ENCODE assay signal across 8 cellular contexts in the genomic region with DNA sequence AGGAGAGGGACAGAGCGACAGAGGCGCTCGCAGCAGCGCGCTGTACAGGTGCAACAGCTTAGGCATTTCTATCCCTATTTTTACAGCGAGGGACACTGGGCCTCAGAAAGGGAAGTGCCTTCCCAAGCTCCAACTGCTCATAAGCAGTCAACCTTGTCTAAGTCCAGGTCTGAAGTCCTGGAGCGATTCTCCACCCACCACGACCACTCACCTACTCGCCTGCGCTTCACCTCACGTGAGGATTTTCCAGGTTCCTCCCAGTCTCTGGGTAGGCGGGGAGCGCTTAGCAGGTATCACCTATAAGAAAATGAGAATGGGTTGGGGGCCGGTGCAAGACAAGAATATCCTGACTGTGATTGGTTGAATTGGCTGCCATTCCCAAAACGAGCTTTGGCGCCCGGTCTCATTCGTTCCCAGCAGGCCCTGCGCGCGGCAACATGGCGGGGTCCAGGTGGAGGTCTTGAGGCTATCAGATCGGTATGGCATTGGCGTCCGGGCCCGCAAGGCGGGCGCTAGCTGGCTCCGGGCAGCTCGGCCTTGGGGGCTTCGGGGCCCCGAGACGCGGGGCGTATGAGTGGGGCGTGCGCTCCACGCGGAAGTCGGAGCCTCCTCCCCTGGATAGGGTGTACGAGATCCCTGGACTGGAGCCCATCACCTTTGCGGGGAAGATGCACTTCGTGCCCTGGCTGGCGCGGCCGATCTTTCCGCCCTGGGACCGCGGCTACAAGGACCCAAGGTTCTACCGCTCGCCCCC.
DNase-seq lines count a peak whose midpoint lies in the region; ATAC-seq, FAIRE-seq and TF ChIP-seq lines count a peak whose summit lies in the region.

A gene with protein sequence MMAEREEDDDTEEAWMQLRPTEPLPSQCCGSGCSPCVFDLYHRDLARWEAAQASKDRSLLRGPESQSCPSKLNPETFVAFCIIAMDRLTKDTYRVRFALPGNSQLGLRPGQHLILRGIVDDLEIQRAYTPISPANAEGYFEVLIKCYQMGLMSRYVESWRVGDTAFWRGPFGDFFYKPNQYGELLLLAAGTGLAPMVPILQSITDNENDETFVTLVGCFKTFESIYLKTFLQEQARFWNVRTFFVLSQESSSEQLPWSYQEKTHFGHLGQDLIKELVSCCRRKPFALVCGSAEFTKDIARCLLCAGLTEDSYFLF (minus strand): TSS at position 266 of the 754 bp plus-strand sequence. CDS start 4,414 bp downstream, outside the sequence.
A gene (plus strand): TSS at position 403 of the 754 bp plus-strand sequence. CDS start 77 bp downstream, at position 480.

- H3K4me3 ChIP-seq in AG10803 (ENCODE audit: low read length): peak within 1 kb of the TSS; percentile 91

- DNase-seq in AG10803 (ENCODE audit: low read depth) (peak; percentile 96), NCI-H345 treated with DMSO at 0.1 percent for 48 hours (lab: John Stamatoyannopoulos, UW; ENCODE audit: unreplicated experiment) (peak; percentile 97)
- DNase-seq in activated CD4-positive, CD25-positive, alpha-beta regulatory T cell (lab: John Stamatoyannopoulos, UW): peak; percentile 74 to 81 (median 76)
- peak; percentile 91 for DNase-seq in central memory CD4-positive, alpha-beta T cell
- DNase-seq in stimulated activated CD4-positive, alpha-beta T cell treated with anti-CD3 and anti-CD28 coated beads, Interleukin-12 subunit alpha, Interleukin-12 subunit beta, amount 100 ng/mL, for 24 hours (ENCODE audit: low read depth in 2 of 2): peak; percentile 82 to 85

- peak; percentile 95 for ATAC-seq in GM19035 (IDR thresholded peaks at IDR 0.05; ENCODE audit: unreplicated experiment)
- ATAC-seq in HG03342 (IDR thresholded peaks at IDR 0.05; ENCODE audit: unreplicated experiment): peak; percentile 95

- peak; percentile 95 for FAIRE-seq in islet of Langerhans (lab: Jason Lieb, UNC)

- TF ChIP-seq CTCF in AG10803 (conservative IDR thresholded peaks at IDR 0.05; ENCODE audit: low read length): no peak

Comparison
In these comparisons a context has a peak if more than half of its experiments do, and no peak if none do; other contexts are left out.
1. Peak in every context shown above with its lines: DNase-seq, ATAC-seq and H3K4me3 ChIP-seq.